In the genomic region with DNA sequence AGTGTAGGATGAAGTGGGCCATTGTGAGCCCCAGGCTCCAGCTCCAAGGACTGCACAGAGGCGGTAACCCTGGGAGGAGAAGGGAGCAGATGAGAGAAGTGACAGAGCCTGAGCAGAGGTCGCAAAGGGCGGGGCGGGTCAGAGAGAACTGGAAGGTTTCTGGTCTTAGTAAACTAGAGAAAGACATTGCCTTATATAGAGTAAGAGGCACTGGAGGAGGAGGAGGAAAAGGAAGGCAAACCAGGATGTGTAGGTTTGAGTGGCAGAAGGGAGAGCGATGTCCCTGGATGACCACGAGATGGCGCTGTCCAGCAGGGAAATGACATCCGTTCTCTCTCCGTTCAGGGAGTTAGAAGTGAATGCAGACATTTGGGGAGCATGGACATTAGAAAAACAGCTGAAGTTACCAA, we compare ENCODE assay signal across 8 cellular contexts. TPM values are rescaled to one million over a fixed set of nuclear protein-coding genes. Genes with fewer than 3 reads are reported as not detected.
DNase-seq lines count a peak whose midpoint lies in the region; ATAC-seq and TF ChIP-seq lines count a peak whose summit lies in the region.

No MANE protein-coding gene starts in this region.

- peaks cover 19% of the 10 kb centered on the region for H3K4me1 Mint-ChIP-seq in nephron progenitor cell
- H3K4me1 Mint-ChIP-seq in stimulated activated naive CD8-positive, alpha-beta T cell treated with anti-CD3 and anti-CD28 coated beads, Interleukin-15, amount 100 ng/mL, for 72 hours, result peaks cover 41% of the 10 kb centered on the region

- peaks cover 18% of the 10 kb centered on the region for H3K36me3 Mint-ChIP-seq in nephron progenitor cell (ENCODE audit: low read depth)

- peaks cover 2% of the 10 kb centered on the region for H3K27me3 ChIP-seq in fibroblast of lung (ENCODE audit: control insufficient read depth, insufficient read depth, low read length)

- ATAC-seq in GM21367 (IDR thresholded peaks at IDR 0.05; ENCODE audit: unreplicated experiment), result peak; percentile 77
- ATAC-seq in stimulated activated naive CD8-positive, alpha-beta T cell treated with anti-CD3 and anti-CD28 coated beads, Interleukin-15, amount 100 ng/mL, for 72 hours, result peak; percentile 90

- H3K4me1 ChIP-seq in fibroblast of lung (ENCODE audit: control insufficient read depth, extremely low read depth, insufficient read depth, low read length), result peaks cover 2% of the 10 kb centered on the region

- H3K36me3 ChIP-seq in fibroblast of lung (ENCODE audit: control insufficient read depth, insufficient read depth, low read length), result no peaks in the 10 kb centered on the region

- no peaks in the 10 kb centered on the region for H3K9me3 ChIP-seq in fibroblast of lung (ENCODE audit: control insufficient read depth, insufficient read depth, low read depth, low read length)

- no peak overlapping the region for H3K9ac ChIP-seq in fibroblast of lung (ENCODE audit: insufficient read depth, low read length)

- no peak overlapping the region for H3K4me3 ChIP-seq in fibroblast of lung (replicated peaks in 1 of 4; ENCODE audit: control extremely low read depth in 1 of 4, insufficient read depth in 1 of 4, low read depth in 3 of 4, low read length in 4 of 4)

- peak; percentile 61 for DNase-seq in Caki2 (ENCODE audit: low read depth)
- DNase-seq in HT1080 (ENCODE audit: low read depth), result peak; percentile 65
- DNase-seq in OCI-M1 (lab: John Stamatoyannopoulos, UW), result peak; percentile 79
- DNase-seq in activated T-cell treated with anti-CD3 and anti-CD28 coated beads for 48 hours (ENCODE audit: low read depth), result peak; percentile 72
- peak; percentile 74 to 89 for DNase-seq in fibroblast of lung (ENCODE audit: low read depth in 2 of 2)
- peak; percentile 83 for DNase-seq in nephron progenitor cell
- DNase-seq in stimulated activated naive CD8-positive, alpha-beta T cell treated with anti-CD3 and anti-CD28 coated beads, Interleukin-15, amount 100 ng/mL, for 72 hours, result peak; percentile 66 to 82

- peaks cover 19% of the 10 kb centered on the region for H3K27me3 Mint-ChIP-seq in nephron progenitor cell (ENCODE audit: low read depth, poor library complexity)
- H3K27me3 Mint-ChIP-seq in stimulated activated naive CD8-positive, alpha-beta T cell treated with anti-CD3 and anti-CD28 coated beads, Interleukin-15, amount 100 ng/mL, for 72 hours, result no peaks in the 10 kb centered on the region

- H3K4me3 Mint-ChIP-seq in nephron progenitor cell, result no peak overlapping the region
- peak overlapping the region; percentile 8 to 61 for H3K4me3 Mint-ChIP-seq in stimulated activated naive CD8-positive, alpha-beta T cell treated with anti-CD3 and anti-CD28 coated beads, Interleukin-15, amount 100 ng/mL, for 72 hours

- no peak overlapping the region for H3K4me2 ChIP-seq in fibroblast of lung (ENCODE audit: extremely low read depth, insufficient read depth, low read length)

- no peaks in the 10 kb centered on the region for H3K79me2 ChIP-seq in fibroblast of lung (ENCODE audit: control insufficient read depth, insufficient read depth, low read length)

- H3K27ac ChIP-seq in fibroblast of lung (ENCODE audit: insufficient read depth, low read length), result no peak overlapping the region

- in situ Hi-C loops in Caki2 (cut with HindIII; ENCODE audit: low pct_unique_long_range_greater_than_20kb, low sequenced_read_pairs), result no loop called here

- TF ChIP-seq CTCF in fibroblast of lung (conservative IDR thresholded peaks at IDR 0.05 in 1 of 2, IDR thresholded peaks at IDR 0.05 in 1 of 2; ENCODE audit: low read depth in 1 of 2, low read length in 2 of 2) (peak; percentile 87 to 95), nephron progenitor cell (IDR thresholded peaks at IDR 0.05) (peak; percentile 70)

- H4K20me1 ChIP-seq in fibroblast of lung (ENCODE audit: control insufficient read depth, extremely low read depth, insufficient read depth, low read length), result no peaks in the 10 kb centered on the region

- peaks cover 40% of the 10 kb centered on the region for H3K9me3 Mint-ChIP-seq in nephron progenitor cell
- peaks cover 13 to 25% of the 10 kb centered on the region in 2 donors for H3K9me3 Mint-ChIP-seq in stimulated activated naive CD8-positive, alpha-beta T cell treated with anti-CD3 and anti-CD28 coated beads, Interleukin-15, amount 100 ng/mL, for 72 hours

- no peak overlapping the region for H2AFZ ChIP-seq in fibroblast of lung (ENCODE audit: low read length)

- no peak overlapping the region for H3K27ac Mint-ChIP-seq in nephron progenitor cell
- H3K27ac Mint-ChIP-seq in stimulated activated naive CD8-positive, alpha-beta T cell treated with anti-CD3 and anti-CD28 coated beads, Interleukin-15, amount 100 ng/mL, for 72 hours, result peak overlapping the region in 1 of 2 donors; percentile 79

RNA-seq across cellular contexts. Expression of a gene that starts 49.0 kb away (rescaled TPM):
- total RNA-seq in Caki2 (2014; rRNA removed; shearing (Covaris generic); ENCODE audit: low replicate concordance), result 0.35 and 2.0 TPM in 2 replicates
- total RNA-seq in HT1080 (2014; rRNA removed; shearing (Covaris generic)), result 1.5 and 2.2 TPM in 2 replicates
- polyA plus RNA-seq in HT1080 (2015; cell fraction: cytosol; rRNA removed), result 0.84 and 0.86 TPM in 2 replicates
- 3.6 and 3.7 TPM in 2 replicates for polyA plus RNA-seq in HT1080 (2015; cell fraction: nucleus; rRNA removed)
- 8.2 and 14.9 TPM in 2 replicates for total RNA-seq in fibroblast of lung
- polyA plus RNA-seq in fibroblast of lung, result 20.1 and 21.4 TPM in 2 replicates
- polyA plus RNA-seq in fibroblast of lung (2012), result 9.5 and 11.1 TPM in 2 replicates
- polyA minus RNA-seq in fibroblast of lung (ENCODE audit: low replicate concordance), result 16.5 and 32.6 TPM in 2 replicates
